10 cellular contexts compared by ENCODE assay signal in the genomic region with DNA sequence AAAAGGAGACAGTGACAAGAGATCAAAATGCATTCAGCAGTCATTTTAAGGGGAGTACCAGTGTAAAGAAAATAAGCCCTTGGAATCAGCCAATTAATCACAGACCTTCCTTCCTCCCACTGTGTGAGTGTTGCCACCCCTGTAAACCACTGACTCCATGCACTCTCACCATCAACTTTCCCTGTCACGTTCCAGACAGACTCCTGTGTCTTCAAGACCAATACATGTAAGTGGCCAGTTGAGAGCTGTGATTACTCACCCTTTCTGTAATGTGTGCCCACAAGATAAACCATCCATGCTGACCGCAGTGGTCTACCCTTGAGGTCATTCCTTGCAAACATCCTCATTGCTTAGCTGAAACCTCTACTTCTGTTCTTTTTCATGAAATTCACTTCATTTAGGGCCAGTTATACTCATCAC.
DNase-seq lines count a peak whose midpoint lies in the region; ATAC-seq and TF ChIP-seq lines count a peak whose summit lies in the region.
"Had no signal": no experiment of that assay in that cellular context is flagged by ENCODE, and none has a peak within 500 bp of the region (broad histone marks: within the 10 kb centered on the region; RNA-seq: fewer than 3 reads in every experiment).

No MANE protein-coding gene starts in this region.

- CTCF ChIA-PET in HEK293 (lab: Yijun Ruan, JAX), result interaction anchor here (0.6 kb wide), 2 partner anchors 220 to 276 kb away, joined by 3 read pairs; no protein-coding TSS in a partner anchor
- CTCF ChIA-PET in RWPE1 (lab: Yijun Ruan, JAX), result no interaction called here

- H3K36me3 ChIP-seq in HEK293 (ENCODE audit: control insufficient read depth in 2 of 2, insufficient read depth in 1 of 2, low read length in 2 of 2) (no peaks in the 10 kb centered on the region), SK-N-MC (ENCODE audit: insufficient read depth, low read length) (no peaks in the 10 kb centered on the region)

- ATAC-seq in GM19397 (IDR thresholded peaks at IDR 0.05; ENCODE audit: unreplicated experiment) (no peak), GM18858 (IDR thresholded peaks at IDR 0.05; ENCODE audit: unreplicated experiment) (no peak), GM21515 (IDR thresholded peaks at IDR 0.05; ENCODE audit: unreplicated experiment) (no peak)

- peaks cover 10% of the 10 kb centered on the region; the same call in 1 of the 2 replicates for H3K4me1 ChIP-seq in HEK293 (ENCODE audit: control insufficient read depth, insufficient read depth, low read length)

- POLR2A ChIA-PET in HEK293 (lab: Yijun Ruan, JAX), result no interaction called here
- POLR2A ChIA-PET in RWPE1 (lab: Yijun Ruan, JAX; ENCODE audit: low non-redundant PET), result no interaction called here

- H3K9ac ChIP-seq in SK-N-MC (ENCODE audit: insufficient read length), result no peak overlapping the region

- DNase-seq in SK-N-MC (ENCODE audit: low read depth, low spot score) (no peak), fibroblast of the conjunctiva (ENCODE audit: low read depth) (peak; percentile 54), smooth muscle cell of the brain vasculature (ENCODE audit: low read depth, low spot score) (peak; percentile 89), RWPE1 (ENCODE audit: low spot score) (no peak)
- DNase-seq: cerebellar nuclear complex, occipital lobe had no signal

- H3K27ac ChIP-seq in HEK293 (ENCODE audit: extremely low read depth, low read depth, low read length) (no peak overlapping the region), SK-N-MC (no peak overlapping the region), RWPE1 (no peak overlapping the region)

- TF ChIP-seq CTCF in HEK293 (tag by site-specific recombination; IDR thresholded peaks at IDR 0.05), result no peak
- no peak for TF ChIP-seq CTCF in RWPE1 (conservative IDR thresholded peaks at IDR 0.05; ENCODE audit: low read depth)

- no peaks in the 10 kb centered on the region for H3K9me3 ChIP-seq in HEK293 (ENCODE audit: control insufficient read depth, insufficient read depth, low read depth, low read length)
- no peaks in the 10 kb centered on the region for H3K9me3 ChIP-seq in SK-N-MC (ENCODE audit: low read depth, low read length)

- H3K4me3 ChIP-seq in HEK293 (ENCODE audit: low read depth, low read length) (no peak overlapping the region), SK-N-MC (peak overlapping the region; percentile 10)

TF ChIP-seq in HEK293, 187 proteins besides CTCF, POLR2A, EP300 and RAD21 (continues in another document):
- TF ChIP-seq ZNF37A (tag by site-specific recombination; IDR thresholded peaks at IDR 0.05) (no peak), ZNF629 (tag by site-specific recombination; IDR thresholded peaks at IDR 0.05) (peak; percentile 43; the same call in 1 of the 2 replicates), ZBTB8A (tag by site-specific recombination; IDR thresholded peaks at IDR 0.05) (no peak), ZNF341 (tag by site-specific recombination; IDR thresholded peaks at IDR 0.05; ENCODE audit: low read depth) (no peak), ZNF112 (tag by site-specific recombination; IDR thresholded peaks at IDR 0.05) (no peak), ZNF157 (tag by site-specific recombination; IDR thresholded peaks at IDR 0.05) (no peak), ZNF423 (tag by site-specific recombination; IDR thresholded peaks at IDR 0.05) (no peak), ZNF830 (tag by site-specific recombination; IDR thresholded peaks at IDR 0.05; ENCODE audit: low read depth) (no peak), SCRT1 (tag by site-specific recombination; IDR thresholded peaks at IDR 0.05; ENCODE audit: borderline replicate concordance) (no peak), ZBTB7A (tag by site-specific recombination; IDR thresholded peaks at IDR 0.05; ENCODE audit: low read depth) (no peak), SP7 (tag by site-specific recombination; IDR thresholded peaks at IDR 0.05) (peak; percentile 78; the same call in 1 of the 2 replicates), ZNF585B (tag by site-specific recombination; IDR thresholded peaks at IDR 0.05) (no peak), ZNF624 (tag by site-specific recombination; IDR thresholded peaks at IDR 0.05) (no peak), TCF7L2 (IDR thresholded peaks at IDR 0.05; ENCODE audit: borderline replicate concordance, low read depth, low read length) (0 out of 2 replicates have a peak, but pooled peaks have one; percentile 5), ZFP37 (tag by site-specific recombination; IDR thresholded peaks at IDR 0.05) (no peak), HOXC10 (CRISPR knock-in tag; IDR thresholded peaks at IDR 0.05) (no peak), IKZF3 (tag by site-specific recombination; IDR thresholded peaks at IDR 0.05) (no peak), YY1 (tag by site-specific recombination; IDR thresholded peaks at IDR 0.05) (no peak), ZNF335 (tag by site-specific recombination; conservative IDR thresholded peaks at IDR 0.05) (no peak)
- TF ChIP-seq, protein P1, sequence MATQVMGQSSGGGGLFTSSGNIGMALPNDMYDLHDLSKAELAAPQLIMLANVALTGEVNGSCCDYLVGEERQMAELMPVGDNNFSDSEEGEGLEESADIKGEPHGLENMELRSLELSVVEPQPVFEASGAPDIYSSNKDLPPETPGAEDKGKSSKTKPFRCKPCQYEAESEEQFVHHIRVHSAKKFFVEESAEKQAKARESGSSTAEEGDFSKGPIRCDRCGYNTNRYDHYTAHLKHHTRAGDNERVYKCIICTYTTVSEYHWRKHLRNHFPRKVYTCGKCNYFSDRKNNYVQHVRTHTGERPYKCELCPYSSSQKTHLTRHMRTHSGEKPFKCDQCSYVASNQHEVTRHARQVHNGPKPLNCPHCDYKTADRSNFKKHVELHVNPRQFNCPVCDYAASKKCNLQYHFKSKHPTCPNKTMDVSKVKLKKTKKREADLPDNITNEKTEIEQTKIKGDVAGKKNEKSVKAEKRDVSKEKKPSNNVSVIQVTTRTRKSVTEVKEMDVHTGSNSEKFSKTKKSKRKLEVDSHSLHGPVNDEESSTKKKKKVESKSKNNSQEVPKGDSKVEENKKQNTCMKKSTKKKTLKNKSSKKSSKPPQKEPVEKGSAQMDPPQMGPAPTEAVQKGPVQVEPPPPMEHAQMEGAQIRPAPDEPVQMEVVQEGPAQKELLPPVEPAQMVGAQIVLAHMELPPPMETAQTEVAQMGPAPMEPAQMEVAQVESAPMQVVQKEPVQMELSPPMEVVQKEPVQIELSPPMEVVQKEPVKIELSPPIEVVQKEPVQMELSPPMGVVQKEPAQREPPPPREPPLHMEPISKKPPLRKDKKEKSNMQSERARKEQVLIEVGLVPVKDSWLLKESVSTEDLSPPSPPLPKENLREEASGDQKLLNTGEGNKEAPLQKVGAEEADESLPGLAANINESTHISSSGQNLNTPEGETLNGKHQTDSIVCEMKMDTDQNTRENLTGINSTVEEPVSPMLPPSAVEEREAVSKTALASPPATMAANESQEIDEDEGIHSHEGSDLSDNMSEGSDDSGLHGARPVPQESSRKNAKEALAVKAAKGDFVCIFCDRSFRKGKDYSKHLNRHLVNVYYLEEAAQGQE (tag by site-specific recombination; IDR thresholded peaks at IDR 0.05), result no peak
- TF ChIP-seq, protein P2, sequence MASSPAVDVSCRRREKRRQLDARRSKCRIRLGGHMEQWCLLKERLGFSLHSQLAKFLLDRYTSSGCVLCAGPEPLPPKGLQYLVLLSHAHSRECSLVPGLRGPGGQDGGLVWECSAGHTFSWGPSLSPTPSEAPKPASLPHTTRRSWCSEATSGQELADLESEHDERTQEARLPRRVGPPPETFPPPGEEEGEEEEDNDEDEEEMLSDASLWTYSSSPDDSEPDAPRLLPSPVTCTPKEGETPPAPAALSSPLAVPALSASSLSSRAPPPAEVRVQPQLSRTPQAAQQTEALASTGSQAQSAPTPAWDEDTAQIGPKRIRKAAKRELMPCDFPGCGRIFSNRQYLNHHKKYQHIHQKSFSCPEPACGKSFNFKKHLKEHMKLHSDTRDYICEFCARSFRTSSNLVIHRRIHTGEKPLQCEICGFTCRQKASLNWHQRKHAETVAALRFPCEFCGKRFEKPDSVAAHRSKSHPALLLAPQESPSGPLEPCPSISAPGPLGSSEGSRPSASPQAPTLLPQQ (tag by site-specific recombination; IDR thresholded peaks at IDR 0.05), result no peak
- TF ChIP-seq, protein P3, sequence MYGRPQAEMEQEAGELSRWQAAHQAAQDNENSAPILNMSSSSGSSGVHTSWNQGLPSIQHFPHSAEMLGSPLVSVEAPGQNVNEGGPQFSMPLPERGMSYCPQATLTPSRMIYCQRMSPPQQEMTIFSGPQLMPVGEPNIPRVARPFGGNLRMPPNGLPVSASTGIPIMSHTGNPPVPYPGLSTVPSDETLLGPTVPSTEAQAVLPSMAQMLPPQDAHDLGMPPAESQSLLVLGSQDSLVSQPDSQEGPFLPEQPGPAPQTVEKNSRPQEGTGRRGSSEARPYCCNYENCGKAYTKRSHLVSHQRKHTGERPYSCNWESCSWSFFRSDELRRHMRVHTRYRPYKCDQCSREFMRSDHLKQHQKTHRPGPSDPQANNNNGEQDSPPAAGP (tag by site-specific recombination; IDR thresholded peaks at IDR 0.05), result no peak
- TF ChIP-seq, protein P4, sequence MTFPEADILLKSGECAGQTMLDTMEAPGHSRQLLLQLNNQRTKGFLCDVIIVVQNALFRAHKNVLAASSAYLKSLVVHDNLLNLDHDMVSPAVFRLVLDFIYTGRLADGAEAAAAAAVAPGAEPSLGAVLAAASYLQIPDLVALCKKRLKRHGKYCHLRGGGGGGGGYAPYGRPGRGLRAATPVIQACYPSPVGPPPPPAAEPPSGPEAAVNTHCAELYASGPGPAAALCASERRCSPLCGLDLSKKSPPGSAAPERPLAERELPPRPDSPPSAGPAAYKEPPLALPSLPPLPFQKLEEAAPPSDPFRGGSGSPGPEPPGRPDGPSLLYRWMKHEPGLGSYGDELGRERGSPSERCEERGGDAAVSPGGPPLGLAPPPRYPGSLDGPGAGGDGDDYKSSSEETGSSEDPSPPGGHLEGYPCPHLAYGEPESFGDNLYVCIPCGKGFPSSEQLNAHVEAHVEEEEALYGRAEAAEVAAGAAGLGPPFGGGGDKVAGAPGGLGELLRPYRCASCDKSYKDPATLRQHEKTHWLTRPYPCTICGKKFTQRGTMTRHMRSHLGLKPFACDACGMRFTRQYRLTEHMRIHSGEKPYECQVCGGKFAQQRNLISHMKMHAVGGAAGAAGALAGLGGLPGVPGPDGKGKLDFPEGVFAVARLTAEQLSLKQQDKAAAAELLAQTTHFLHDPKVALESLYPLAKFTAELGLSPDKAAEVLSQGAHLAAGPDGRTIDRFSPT (tag by site-specific recombination; IDR thresholded peaks at IDR 0.05), result no peak

Comparison
In these comparisons a context has a peak if more than half of its experiments do, and no peak if none do; other contexts are left out.
1. DNase-seq: peak in fibroblast of the conjunctiva (single experiment) and smooth muscle cell of the brain vasculature (single experiment); none in SK-N-MC (single experiment) and RWPE1 (single experiment).